22 cellular contexts compared by ENCODE assay signal in the genomic region with DNA sequence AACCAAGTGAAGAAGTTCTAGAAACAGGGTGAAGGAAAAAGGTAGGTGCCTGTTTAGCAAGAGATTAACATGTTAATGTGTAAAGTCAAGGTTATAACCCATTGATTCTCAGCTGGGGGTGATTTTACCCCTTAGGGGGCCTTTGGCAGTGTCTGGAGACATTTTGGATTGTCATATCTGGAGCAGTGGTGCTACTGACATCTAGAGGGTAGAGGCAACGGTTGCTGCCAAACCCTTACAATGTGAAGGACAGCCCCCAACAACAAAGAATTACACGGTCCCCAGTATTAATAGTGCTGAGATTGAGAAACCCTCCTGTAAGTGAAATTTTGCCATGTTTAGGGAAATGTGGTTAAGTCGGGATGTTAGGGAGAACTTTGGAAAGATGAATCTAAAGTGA.
DNase-seq lines count a peak whose midpoint lies in the region; TF ChIP-seq lines count a peak whose summit lies in the region.
"Had no signal": no experiment of that assay in that cellular context is flagged by ENCODE, and none has a peak within 500 bp of the region (broad histone marks: within the 10 kb centered on the region; RNA-seq: fewer than 3 reads in every experiment).

No MANE protein-coding gene starts in this region.

- peaks cover 12% of the 10 kb centered on the region for H3K4me1 ChIP-seq in OCI-LY1 (ENCODE audit: insufficient read depth, low read length, severe bottlenecking)
- H3K4me1 ChIP-seq: ascending aorta, sigmoid colon, uterus had no signal

- H3K4me2 ChIP-seq in OCI-LY1 (ENCODE audit: low read length) = no peak overlapping the region

- H3K27ac ChIP-seq in OCI-LY1 (ENCODE audit: low read depth, low read length, poor library complexity, severe bottlenecking) = no peak overlapping the region
- H3K27ac ChIP-seq: ascending aorta, lower lobe of right lung, sigmoid colon, thoracic aorta, uterus had no signal

- POLR2A ChIA-PET in activated CD4-positive, alpha-beta memory T cell treated with anti-CD3 and anti-CD28 coated beads, Interleukin-2, amount 10 ng/mL, durations not matched to agents 7 days and 5 days (lab: Charles Lee) = no interaction called here

- no peak overlapping the region for H3K4me3 ChIP-seq in AG09309 (ENCODE audit: control insufficient read depth, low read depth, low read length)
- no peak overlapping the region for H3K4me3 ChIP-seq in OCI-LY1 (ENCODE audit: low read depth, low read length, poor library complexity, severe bottlenecking)
- H3K4me3 ChIP-seq: ascending aorta, lower lobe of right lung, sigmoid colon, thoracic aorta, uterus had no signal

- no peak overlapping the region for H3K4me3 Mint-ChIP-seq in chondrocyte (ENCODE audit: unreplicated experiment)
- no peak overlapping the region for H3K4me3 Mint-ChIP-seq in activated CD4-positive, alpha-beta memory T cell treated with anti-CD3 and anti-CD28 coated beads, Interleukin-2, amount 10 ng/mL, durations not matched to agents 7 days and 5 days
- H3K4me3 Mint-ChIP-seq: activated naive CD8-positive, alpha-beta T cell treated with anti-CD3 and anti-CD28 coated beads for 36 hours; CD4-positive, CD25-positive, alpha-beta regulatory T cell had no signal

- no peak overlapping the region for H3K9ac ChIP-seq in OCI-LY1 (ENCODE audit: low read length)

- peaks cover 14% of the 10 kb centered on the region for H3K36me3 Mint-ChIP-seq in chondrocyte (ENCODE audit: low read depth)
- peaks cover 40% of the 10 kb centered on the region for H3K36me3 Mint-ChIP-seq in activated CD4-positive, alpha-beta memory T cell treated with anti-CD3 and anti-CD28 coated beads, Interleukin-2, amount 10 ng/mL, durations not matched to agents 7 days and 5 days (ENCODE audit: low read depth)

- no peaks in the 10 kb centered on the region for H3K36me3 ChIP-seq in OCI-LY1 (ENCODE audit: insufficient read depth, low read length)
- H3K36me3 ChIP-seq: ascending aorta, thoracic aorta had no signal

- no peaks in the 10 kb centered on the region for H3K27me3 ChIP-seq in OCI-LY1 (ENCODE audit: insufficient read depth, low read length)
- H3K27me3 ChIP-seq: ascending aorta, sigmoid colon, uterus had no signal

- CTCF ChIA-PET in activated CD4-positive, alpha-beta memory T cell treated with anti-CD3 and anti-CD28 coated beads, Interleukin-2, amount 10 ng/mL, durations not matched to agents 7 days and 5 days (lab: Charles Lee) = no interaction called here

- no peaks in the 10 kb centered on the region for H3F3A ChIP-seq in OCI-LY1 (ENCODE audit: insufficient read depth, low read length)

- H3K79me2 ChIP-seq in OCI-LY1 (ENCODE audit: insufficient read depth, low read length) = no peaks in the 10 kb centered on the region

- H3K9me3 ChIP-seq in OCI-LY1 (ENCODE audit: low read length) = no peaks in the 10 kb centered on the region
- H3K9me3 ChIP-seq: ascending aorta, lower lobe of right lung, sigmoid colon, thoracic aorta, uterus had no signal

- DNase-seq in AG09309 (ENCODE audit: low read depth) (no peak), ELF-1 (ENCODE audit: low read depth, low spot score) (peak; percentile 5), chondrocyte (ENCODE audit: low spot score) (no peak), activated gamma-delta T cell treated with Interleukin-2 at 50 U/mL for 16 hours (no peak), epidermal melanocyte (ENCODE audit: insufficient read length, low spot score) (no peak)
- DNase-seq in activated CD4-positive, alpha-beta memory T cell treated with anti-CD3 and anti-CD28 coated beads, Interleukin-2, amount 10 ng/mL, durations not matched to agents 7 days and 5 days = no peak
- DNase-seq: activated CD4-positive, alpha-beta T cell treated with anti-CD3 and anti-CD28 coated beads, Interleukin-2, amount 50 U/mL, for 48 hours; activated CD8-positive, alpha-beta memory T cell treated with anti-CD3 and anti-CD28 coated beads, Interleukin-2, amount 50 U/mL, for 48 hours; activated naive CD8-positive, alpha-beta T cell treated with anti-CD3 and anti-CD28 coated beads for 36 hours; CD4-positive, CD25-positive, alpha-beta regulatory T cell; central memory CD4-positive, alpha-beta T cell; Kasumi-1; lower lobe of right lung; NCI-H1105; NCI-H510A; sigmoid colon; stimulated activated naive CD4-positive, alpha-beta T cell treated with Interleukin-2 at 50 U/mL for 16 hours; uterus had no signal

- no peaks in the 10 kb centered on the region for H3K9me3 Mint-ChIP-seq in chondrocyte (ENCODE audit: low read depth)
- H3K9me3 Mint-ChIP-seq in activated CD4-positive, alpha-beta memory T cell treated with anti-CD3 and anti-CD28 coated beads, Interleukin-2, amount 10 ng/mL, durations not matched to agents 7 days and 5 days = no peaks in the 10 kb centered on the region
- H3K9me3 Mint-ChIP-seq: activated naive CD8-positive, alpha-beta T cell treated with anti-CD3 and anti-CD28 coated beads for 36 hours; activated T-helper 2 cell treated with anti-CD3 and anti-CD28 coated beads, Interferon-gamma antibody, Interleukin-2, Interleukin-4, amounts not matched to agents 10 μg/mL and 5 μg/mL and 100 μg/mL, durations not matched to agents 14 hours and 24 hours and 36 hours; CD4-positive, CD25-positive, alpha-beta regulatory T cell had no signal

- no peak overlapping the region for H2AFZ ChIP-seq in OCI-LY1 (ENCODE audit: low read length)

- peaks cover 4% of the 10 kb centered on the region for H3K4me1 Mint-ChIP-seq in chondrocyte (ENCODE audit: low read depth)
- H3K4me1 Mint-ChIP-seq in activated CD4-positive, alpha-beta memory T cell treated with anti-CD3 and anti-CD28 coated beads, Interleukin-2, amount 10 ng/mL, durations not matched to agents 7 days and 5 days = peaks cover 2% of the 10 kb centered on the region

- no peaks in the 10 kb centered on the region for H3K9me2 ChIP-seq in OCI-LY1 (ENCODE audit: low read depth, low read length)

- no peaks in the 10 kb centered on the region for H3K27me3 Mint-ChIP-seq in chondrocyte (ENCODE audit: low read depth)
- no peaks in the 10 kb centered on the region for H3K27me3 Mint-ChIP-seq in activated CD4-positive, alpha-beta memory T cell treated with anti-CD3 and anti-CD28 coated beads, Interleukin-2, amount 10 ng/mL, durations not matched to agents 7 days and 5 days
- H3K27me3 Mint-ChIP-seq: activated naive CD8-positive, alpha-beta T cell treated with anti-CD3 and anti-CD28 coated beads for 36 hours had no signal

- TF ChIP-seq CTCF in AG09309 (IDR thresholded peaks at IDR 0.05; ENCODE audit: control insufficient read depth, insufficient read depth, low read depth, low read length, missing control alignments) (peak; percentile 6), OCI-LY1 (IDR thresholded peaks at IDR 0.05; ENCODE audit: low read length) (0 out of 2 replicates have a peak, but pooled peaks have one; percentile 5), chondrocyte (IDR thresholded peaks at IDR 0.05) (peak; percentile 13)

- H3K27ac Mint-ChIP-seq in chondrocyte (ENCODE audit: unreplicated experiment) = no peak overlapping the region
- H3K27ac Mint-ChIP-seq in activated CD4-positive, alpha-beta memory T cell treated with anti-CD3 and anti-CD28 coated beads, Interleukin-2, amount 10 ng/mL, durations not matched to agents 7 days and 5 days = no peak overlapping the region
- H3K27ac Mint-ChIP-seq: activated naive CD8-positive, alpha-beta T cell treated with anti-CD3 and anti-CD28 coated beads for 36 hours; activated T-helper 2 cell treated with anti-CD3 and anti-CD28 coated beads, Interferon-gamma antibody, Interleukin-2, Interleukin-4, amounts not matched to agents 10 μg/mL and 5 μg/mL and 100 μg/mL, durations not matched to agents 14 hours and 24 hours and 36 hours; CD4-positive, CD25-positive, alpha-beta regulatory T cell had no signal

- no peaks in the 10 kb centered on the region for H4K20me1 ChIP-seq in OCI-LY1 (ENCODE audit: insufficient read depth, low read length)
